In the genomic region with DNA sequence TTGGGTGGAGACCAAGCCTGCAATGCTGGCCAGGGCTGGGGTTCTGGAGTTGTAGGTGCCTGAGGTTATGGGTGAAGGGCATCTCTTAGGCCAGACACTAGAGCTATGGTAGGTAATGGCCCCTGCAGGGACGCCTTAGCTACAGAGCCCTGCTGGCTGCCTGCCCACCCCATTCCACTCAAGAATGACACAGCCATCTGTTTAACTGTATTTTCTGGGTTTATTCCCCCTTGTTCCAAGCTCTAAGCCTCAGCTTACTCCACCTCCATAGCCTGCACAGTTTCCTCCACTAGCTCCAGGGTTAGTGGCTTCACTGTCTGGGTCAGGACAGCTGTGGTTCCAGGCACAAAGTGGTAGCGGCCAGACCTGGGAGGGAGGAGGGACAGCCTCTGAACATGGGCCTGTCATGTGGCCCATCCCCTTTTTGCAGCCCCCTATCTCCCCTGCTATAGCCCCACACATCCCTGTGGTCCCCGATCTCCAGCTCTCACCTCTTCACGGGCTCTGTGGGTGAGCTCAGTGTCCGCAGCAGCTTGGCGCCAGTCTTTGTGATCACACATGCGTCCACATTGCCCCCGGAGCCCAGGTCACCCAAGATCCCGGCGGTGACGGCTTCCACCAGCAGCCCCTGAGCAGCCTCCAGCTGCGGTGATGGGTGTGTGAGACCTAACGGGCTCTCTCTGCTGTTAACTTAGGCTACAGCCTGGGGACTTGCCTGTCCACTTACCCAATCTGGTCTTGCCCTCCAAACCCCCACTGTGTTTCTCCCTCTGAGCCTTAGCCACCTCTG, we compare ENCODE assay signal across 8 cellular contexts. TPM values are rescaled to one million over a fixed set of nuclear protein-coding genes. Genes with fewer than 3 reads are reported as not detected.
A peak's percentile ranks its signal among the peaks of the same experiment; 100 is the strongest.
DNase-seq lines count a peak whose midpoint lies in the region; ATAC-seq and TF ChIP-seq lines count a peak whose summit lies in the region.

No MANE protein-coding gene starts in this region.

- no peaks in the 10 kb centered on the region for H4K20me1 ChIP-seq in GM23248 (ENCODE audit: insufficient read depth)

- H3F3A ChIP-seq in GM23248 (ENCODE audit: insufficient read depth), result peaks cover 15% of the 10 kb centered on the region

- H3K36me3 ChIP-seq in GM23248 (ENCODE audit: low read depth), result no peaks in the 10 kb centered on the region
- peaks cover 3% of the 10 kb centered on the region for H3K36me3 ChIP-seq in RWPE2 (ENCODE audit: low read depth)
- peaks cover 0 to 27% (median 6%) of the 10 kb centered on the region in 4 donors for H3K36me3 ChIP-seq in sigmoid colon

- peak overlapping the region; percentile 92 for H3K4me3 ChIP-seq in GM23248
- peak overlapping the region; percentile 67 for H3K4me3 ChIP-seq in RWPE2 (ENCODE audit: severe bottlenecking)
- H3K4me3 ChIP-seq in fibroblast of villous mesenchyme (ENCODE audit: low read depth, low read length), result peak overlapping the region; percentile 98
- peak overlapping the region in 3 of 4 donors; percentile 77 to 89 (median 85) for H3K4me3 ChIP-seq in sigmoid colon

- DNase-seq in GM23248, result no peak
- DNase-seq in RWPE2 (ENCODE audit: low spot score), result no peak
- DNase-seq in fibroblast of villous mesenchyme (ENCODE audit: low read depth), result no peak
- no peak for DNase-seq in sigmoid colon
- no peak for DNase-seq in stimulated activated CD4-positive, alpha-beta T cell treated with anti-CD3 and anti-CD28 coated beads, Interleukin-15, amount 100 ng/mL, for 24 hours
- no peak for DNase-seq in NCI-H1417 treated with DMSO at 0.1 percent for 48 hours (lab: John Stamatoyannopoulos, UW)
- no peak for DNase-seq in SW480 (ENCODE audit: low spot score)

- peaks cover 15% of the 10 kb centered on the region for H3K4me1 ChIP-seq in GM23248 (ENCODE audit: insufficient read depth)
- no peaks in the 10 kb centered on the region for H3K4me1 ChIP-seq in RWPE2 (ENCODE audit: insufficient read depth, poor library complexity, severe bottlenecking)
- H3K4me1 ChIP-seq in sigmoid colon, result peaks cover 0 to 25% (median 21%) of the 10 kb centered on the region in 4 donors

- TF ChIP-seq EP300 in sigmoid colon (IDR thresholded peaks at IDR 0.05), result no peak

- H3K9ac ChIP-seq in GM23248, result peak overlapping the region; percentile 92; the same call in 1 of the 2 replicates

- no peaks in the 10 kb centered on the region for H3K27me3 ChIP-seq in GM23248 (replicated peaks; ENCODE audit: insufficient read depth)
- no peaks in the 10 kb centered on the region for H3K27me3 ChIP-seq in RWPE2 (ENCODE audit: insufficient read depth, poor library complexity, severe bottlenecking)
- no peaks in the 10 kb centered on the region for H3K27me3 ChIP-seq in sigmoid colon

- intact Hi-C loops in sigmoid colon (cut with DNase I), result loop anchor here (5.0 to 10.0 kb wide), 2 partner anchors 92 to 410 kb away; a partner anchor contains a TSS

- H3K9me3 ChIP-seq in GM23248 (ENCODE audit: low read depth) (no peaks in the 10 kb centered on the region), RWPE2 (ENCODE audit: severe bottlenecking) (no peaks in the 10 kb centered on the region), sigmoid colon (no peaks in the 10 kb centered on the region)

- in situ Hi-C loops in GM23248 (cut with MboI), result no loop called here

- H3K79me2 ChIP-seq in GM23248 (ENCODE audit: insufficient read depth), result 0 out of 2 replicates have a peak, but pooled peaks cover 3% of the 10 kb centered on the region

- TF ChIP-seq CTCF in RWPE2 (IDR thresholded peaks at IDR 0.05; ENCODE audit: poor library complexity, severe bottlenecking) (no peak), fibroblast of villous mesenchyme (IDR thresholded peaks at IDR 0.05; ENCODE audit: insufficient read depth, low read depth, low read length) (no peak), sigmoid colon (IDR thresholded peaks at IDR 0.05) (no peak)

- TF ChIP-seq POLR2A in sigmoid colon (IDR thresholded peaks at IDR 0.05), result no peak

- ATAC-seq in RWPE2 (ENCODE audit: low read depth) (no peak), HG03095 (IDR thresholded peaks at IDR 0.05; ENCODE audit: unreplicated experiment) (no peak)

- H3K9me2 ChIP-seq in GM23248 (ENCODE audit: insufficient read depth), result no peaks in the 10 kb centered on the region

- no peak overlapping the region for H2AFZ ChIP-seq in GM23248

- H3K27ac ChIP-seq in GM23248, result no peak overlapping the region
- no peak overlapping the region for H3K27ac ChIP-seq in RWPE2 (ENCODE audit: poor library complexity, severe bottlenecking)
- peak overlapping the region in 3 of 4 donors; percentile 92 to 97 (median 95) for H3K27ac ChIP-seq in sigmoid colon

- WGBS in GM23248 (ENCODE audit: low coverage in 1 of 2, low lambda C conversion rate in 2 of 2, missing lambda C conversion rate in 2 of 2), 2 experiments, result 61 to 69% methylated on average over 13 of the region's 13 CpGs
- 78 to 86% methylated on average over 13 of the region's 13 CpGs for WGBS in sigmoid colon, 2 donors

- peak overlapping the region; percentile 91 for H3K4me2 ChIP-seq in GM23248 (ENCODE audit: unreplicated experiment)

RNA-seq across cellular contexts. Expression of a gene that starts 2.1 kb away (rescaled TPM):
- total RNA-seq in GM23248 (2014; rRNA removed; shearing (Covaris generic)), result 18.9 and 24.8 TPM in 2 replicates
- 49.8 and 55.1 TPM in 2 replicates for polyA plus RNA-seq in GM23248 (2016; fragmentation: Nextera tagmentation; extraction: Ambion mirVana)
- 54.0 and 72.8 TPM in 2 replicates for total RNA-seq in fibroblast of villous mesenchyme
- total RNA-seq in sigmoid colon, result 10 to 100 TPM; 37.1 to 61.0 (median 42.5) TPM
- polyA plus RNA-seq in sigmoid colon, result 100 to 1,000 TPM; 170 to 200 (median 183) TPM

RNA-seq across cellular contexts. Expression of a gene that starts 2.8 kb away (rescaled TPM):
- 0.76 TPM in 1 of 2 replicates, not detected in the other for total RNA-seq in GM23248 (2014; rRNA removed; shearing (Covaris generic))
- polyA plus RNA-seq in GM23248 (2016; fragmentation: Nextera tagmentation; extraction: Ambion mirVana) (3.8 and 7.4 TPM in 2 replicates), sigmoid colon (1 to 10 TPM in 1 of 3 donors, not detected in 2; 2.1 TPM)
- total RNA-seq in fibroblast of villous mesenchyme (1.3 TPM in 1 of 2 replicates, not detected in the other), sigmoid colon (1 to 10 TPM in 1 of 4 donors, under 1 TPM in 2, not detected in 1; 0.71 to 1.7 (median 0.82) TPM)

RNA-seq across cellular contexts. Expression of a gene that starts 9.4 kb away (rescaled TPM):
- total RNA-seq in GM23248 (2014; rRNA removed; shearing (Covaris generic)), result 15.9 and 19.1 TPM in 2 replicates
- 5.3 and 5.4 TPM in 2 replicates for polyA plus RNA-seq in GM23248 (2016; fragmentation: Nextera tagmentation; extraction: Ambion mirVana)
- 8.6 and 9.3 TPM in 2 replicates for total RNA-seq in fibroblast of villous mesenchyme
- total RNA-seq in sigmoid colon, result 10 to 100 TPM; 10.4 to 31.0 (median 15.2) TPM
- polyA plus RNA-seq in sigmoid colon, result 1 to 10 TPM in 2 of 3 donors, under 1 TPM in 1; 0.60 to 5.5 (median 1.6) TPM

RNA-seq across cellular contexts. Expression of a gene that starts 33.9 kb away (rescaled TPM):
- 93.2 and 101 TPM in 2 replicates for total RNA-seq in GM23248 (2014; rRNA removed; shearing (Covaris generic))
- polyA plus RNA-seq in GM23248 (2016; fragmentation: Nextera tagmentation; extraction: Ambion mirVana) (57.5 and 63.0 TPM in 2 replicates), sigmoid colon (10 to 100 TPM in 1 of 3 donors, 1 to 10 TPM in 2; 3.0 to 13.3 (median 3.2) TPM)
- total RNA-seq in fibroblast of villous mesenchyme (90.5 and 104 TPM in 2 replicates), sigmoid colon (10 to 100 TPM; 27.6 to 77.0 (median 45.6) TPM)

RNA-seq across cellular contexts. Expression of a gene that starts 41.4 kb away (rescaled TPM):
- 8.1 and 11.5 TPM in 2 replicates for total RNA-seq in GM23248 (2014; rRNA removed; shearing (Covaris generic))
- 22.7 and 23.6 TPM in 2 replicates for polyA plus RNA-seq in GM23248 (2016; fragmentation: Nextera tagmentation; extraction: Ambion mirVana)
- total RNA-seq in fibroblast of villous mesenchyme, result 13.0 and 13.2 TPM in 2 replicates
- 10 to 100 TPM; 13.9 to 20.8 (median 17.2) TPM for total RNA-seq in sigmoid colon
- 10 to 100 TPM; 22.2 to 29.2 (median 26.8) TPM for polyA plus RNA-seq in sigmoid colon

Comparison
In these comparisons a context has a peak if more than half of its experiments do, and no peak if none do; other contexts are left out.
1. H3K27ac ChIP-seq: peak in sigmoid colon (3 of 4); none in GM23248 (single experiment) and RWPE2 (single experiment).
2. Peak in every context shown above with its lines, with median percentiles within 50 percentile points of each other: H3K4me3 ChIP-seq.